Comparison of ENCODE assay signal across 16 cellular contexts in the genomic region with DNA sequence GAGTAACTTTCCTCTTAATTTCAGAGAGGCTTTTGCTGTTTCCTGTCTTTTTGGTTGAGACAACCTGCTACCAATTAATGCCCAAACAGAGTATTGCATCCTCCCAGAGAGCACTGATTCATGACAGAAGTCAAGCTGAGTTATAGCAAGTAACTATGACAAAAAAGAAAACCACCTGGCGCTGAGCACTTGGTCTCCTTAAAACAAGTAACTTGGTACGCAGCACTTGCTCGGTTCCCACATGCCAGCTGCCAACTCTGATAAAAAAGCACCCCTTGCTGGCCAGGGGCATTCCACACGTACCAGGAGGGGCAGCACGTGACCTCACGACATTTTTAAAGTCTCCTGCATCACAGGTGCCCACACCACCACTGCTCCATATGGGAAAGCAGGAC. TPM values are rescaled to one million over a fixed set of nuclear protein-coding genes. Genes with fewer than 3 reads are reported as not detected.
DNase-seq lines count a peak whose midpoint lies in the region; ATAC-seq and TF ChIP-seq lines count a peak whose summit lies in the region.
"Had no signal": no experiment of that assay in that cellular context is flagged by ENCODE, and none has a peak within 500 bp of the region (broad histone marks: within the 10 kb centered on the region; RNA-seq: fewer than 3 reads in every experiment).

No MANE protein-coding gene starts in this region.

- no peak overlapping the region for H3K27ac Mint-ChIP-seq in activated CD4-positive, alpha-beta T cell treated with anti-CD3 and anti-CD28 coated beads for 36 hours

- H3K27me3 Mint-ChIP-seq in activated CD4-positive, alpha-beta T cell treated with anti-CD3 and anti-CD28 coated beads for 36 hours = no peaks in the 10 kb centered on the region

- intact Hi-C loops in activated CD4-positive, alpha-beta T cell treated with anti-CD3 and anti-CD28 coated beads for 36 hours (cut with DNase I, micrococcal nuclease) = no loop called here
- intact Hi-C loops in upper lobe of right lung (cut with DNase I) = no loop called here

- peaks cover 5% of the 10 kb centered on the region for H3K4me1 Mint-ChIP-seq in activated CD4-positive, alpha-beta T cell treated with anti-CD3 and anti-CD28 coated beads for 36 hours

- DNase-seq in activated CD4-positive, alpha-beta T cell treated with anti-CD3 and anti-CD28 coated beads for 36 hours = no peak
- no peak for DNase-seq in activated CD4-positive, alpha-beta T cell treated with anti-CD3 and anti-CD28 coated beads for 1 hour
- no peak for DNase-seq in upper lobe of right lung
- DNase-seq in amniotic stem cell (lab: John Stamatoyannopoulos, UW) = no peak
- no peak for DNase-seq in NCI-H1436 (lab: John Stamatoyannopoulos, UW)
- no peak for DNase-seq in activated effector memory CD4-positive, alpha-beta T cell treated with Interleukin-2 at 50 U/mL for 16 hours
- DNase-seq: activated CD8-positive, alpha-beta memory T cell treated with anti-CD3 and anti-CD28 coated beads, Interleukin-2, amount 50 U/mL, for 4 hours; Calu3; heart right ventricle; NCI-H1417 treated with DMSO at 0.1 percent for 48 hours; thyroid gland had no signal

- H3K36me3 Mint-ChIP-seq in activated CD4-positive, alpha-beta T cell treated with anti-CD3 and anti-CD28 coated beads for 36 hours (ENCODE audit: low read depth) = peaks cover 17% of the 10 kb centered on the region

- CTCF ChIA-PET in activated CD4-positive, alpha-beta T cell treated with anti-CD3 and anti-CD28 coated beads for 36 hours (lab: Charles Lee) = interaction anchor here (2.9 kb wide), 1 partner anchor 52 kb away, joined by 12 read pairs; no protein-coding TSS in a partner anchor

- POLR2A ChIA-PET in activated CD4-positive, alpha-beta T cell treated with anti-CD3 and anti-CD28 coated beads for 36 hours (lab: Charles Lee) = no interaction called here

- H3K4me3 Mint-ChIP-seq in activated CD4-positive, alpha-beta T cell treated with anti-CD3 and anti-CD28 coated beads for 36 hours = no peak overlapping the region

- H3K9me3 Mint-ChIP-seq in activated CD4-positive, alpha-beta T cell treated with anti-CD3 and anti-CD28 coated beads for 36 hours (ENCODE audit: low read depth) = no peaks in the 10 kb centered on the region

- H3K36me3 ChIP-seq in upper lobe of right lung = peaks cover 11% of the 10 kb centered on the region

- H3K9me3 ChIP-seq in upper lobe of right lung = no peaks in the 10 kb centered on the region
- H3K9me3 ChIP-seq: heart right ventricle, thyroid gland had no signal

- H3K27me3 ChIP-seq in upper lobe of right lung = no peaks in the 10 kb centered on the region
- H3K27me3 ChIP-seq: heart right ventricle, thyroid gland had no signal

- ATAC-seq in activated CD4-positive, alpha-beta T cell treated with anti-CD3 and anti-CD28 coated beads for 36 hours = peak; percentile 36
- ATAC-seq in HG02610 (IDR thresholded peaks at IDR 0.05; ENCODE audit: unreplicated experiment) (peak; percentile 81), HG03469 (IDR thresholded peaks at IDR 0.05; ENCODE audit: unreplicated experiment) (peak; percentile 57), upper lobe of right lung (peak; percentile 58)
- ATAC-seq: Panc1 had no signal

- H3K4me3 ChIP-seq in upper lobe of right lung = no peak overlapping the region
- H3K4me3 ChIP-seq: heart right ventricle, thyroid gland had no signal

- no peak for TF ChIP-seq CTCF in upper lobe of right lung (IDR thresholded peaks at IDR 0.05)

- H3K4me1 ChIP-seq in upper lobe of right lung = no peaks in the 10 kb centered on the region

- no peak overlapping the region for H3K27ac ChIP-seq in upper lobe of right lung
- H3K27ac ChIP-seq: 22Rv1, heart right ventricle had no signal

RNA-seq across cellular contexts. Expression of a gene that starts 13.5 kb away (rescaled TPM):
- under 1 TPM; 0.42 to 0.69 TPM for total RNA-seq in activated CD4-positive, alpha-beta T cell treated with anti-CD3 and anti-CD28 coated beads for 36 hours
- total RNA-seq in upper lobe of right lung = 80.0 TPM
- total RNA-seq: HT1080 had no signal

Comparison
In these comparisons a context has a peak if more than half of its experiments do, and no peak if none do; other contexts are left out.
1. RNA of a gene that starts 13.5 kb away (total RNA-seq): 80.0 TPM in upper lobe of right lung (single experiment); 0.42 to 0.69 TPM in activated CD4-positive, alpha-beta T cell treated with anti-CD3 and anti-CD28 coated beads for 36 hours; every median in the first group is over 10 times any median in the second.
2. Peak in every context shown above with its lines, with median percentiles within 50 percentile points of each other: ATAC-seq.